In genomic region chr10:38025283-38025682, GRCh38 we compare ENCODE assay signal across 1 cellular context.
TF ChIP-seq lines count a peak whose summit lies in the region.

No MANE protein-coding gene starts in this region.

TF ChIP-seq in GM23338, 12 proteins besides CTCF, POLR2A, EP300 and RAD21 (continued from another document):
- no peak for TF ChIP-seq ZNF462 (CRISPR knock-in tag; IDR thresholded peaks at IDR 0.05)
- TF ChIP-seq EZH2phosphoT487 (IDR thresholded peaks at IDR 0.05; ENCODE audit: unreplicated experiment): no peak
- no peak for TF ChIP-seq STAT1 (IDR thresholded peaks at IDR 0.05; ENCODE audit: unreplicated experiment)
- no peak for TF ChIP-seq ZNF331 (CRISPR knock-in tag; IDR thresholded peaks at IDR 0.05; ENCODE audit: low read depth)
